Comparison of ENCODE assay signal across 12 cellular contexts in genomic region chr19:42120276-42121010, GRCh38. TPM values are rescaled to one million over a fixed set of nuclear protein-coding genes. Genes with fewer than 3 reads are reported as not detected.
DNase-seq lines count a peak whose midpoint lies in the region; ATAC-seq and TF ChIP-seq lines count a peak whose summit lies in the region.
"Had no signal": no experiment of that assay in that cellular context is flagged by ENCODE, and none has a peak within 500 bp of the region (broad histone marks: within the 10 kb centered on the region; RNA-seq: fewer than 3 reads in every experiment).

No MANE protein-coding gene starts in this region.

- H3K9me3 ChIP-seq in OCI-LY7 (ENCODE audit: low read length), result 0 out of 2 replicates have a peak, but pooled peaks cover 5% of the 10 kb centered on the region

- no peak for TF ChIP-seq CTCF in OCI-LY7 (conservative IDR thresholded peaks at IDR 0.05; ENCODE audit: low read length)

- peak overlapping the region; percentile 83 for H3K27ac Mint-ChIP-seq in dendritic cell treated with granulocyte-macrophage colony-stimulating factor and Interleukin-4, amounts not matched to agents 40 ng/mL and 50 ng/mL, for 4 days

- no peaks in the 10 kb centered on the region for H3K27me3 Mint-ChIP-seq in activated T-cell treated with anti-CD3 and anti-CD28 coated beads, Interleukin-2, amount 50 U/mL, for 4 hours (ENCODE audit: low read depth)
- H3K27me3 Mint-ChIP-seq in dendritic cell treated with granulocyte-macrophage colony-stimulating factor and Interleukin-4, amounts not matched to agents 40 ng/mL and 50 ng/mL, for 4 days, result no peaks in the 10 kb centered on the region

- peak overlapping the region; percentile 86 for H3K4me3 Mint-ChIP-seq in activated T-cell treated with anti-CD3 and anti-CD28 coated beads, Interleukin-2, amount 50 U/mL, for 4 hours
- H3K4me3 Mint-ChIP-seq in dendritic cell treated with granulocyte-macrophage colony-stimulating factor and Interleukin-4, amounts not matched to agents 40 ng/mL and 50 ng/mL, for 4 days, result no peak overlapping the region

- CTCF ChIA-PET in OCI-LY7 (lab: Charles Lee; ENCODE audit: unreplicated experiment), result interaction anchor here (0.9 kb wide), 1 partner anchor 12 kb away, joined by 4 read pairs; no protein-coding TSS in a partner anchor

- H3K36me3 Mint-ChIP-seq in activated T-cell treated with anti-CD3 and anti-CD28 coated beads, Interleukin-2, amount 50 U/mL, for 4 hours (ENCODE audit: insufficient read depth), result peaks cover 25% of the 10 kb centered on the region
- peaks cover 42% of the 10 kb centered on the region for H3K36me3 Mint-ChIP-seq in dendritic cell treated with granulocyte-macrophage colony-stimulating factor and Interleukin-4, amounts not matched to agents 40 ng/mL and 50 ng/mL, for 4 days (ENCODE audit: low read depth)

- POLR2A ChIA-PET in OCI-LY7 (lab: Charles Lee), result no interaction called here

- no peaks in the 10 kb centered on the region for H3K9me2 ChIP-seq in OCI-LY7 (ENCODE audit: insufficient read depth, low read length)

- H3K27ac ChIP-seq in OCI-LY7 (ENCODE audit: low read depth, low read length, poor library complexity, severe bottlenecking), result peak overlapping the region; percentile 78
- H3K27ac ChIP-seq: parathyroid adenoma had no signal

- peaks cover 91% of the 10 kb centered on the region for H3K4me1 ChIP-seq in OCI-LY7 (ENCODE audit: insufficient read depth, low read length, poor library complexity, severe bottlenecking)

- H2AFZ ChIP-seq in OCI-LY7 (ENCODE audit: low read length), result no peak overlapping the region
- H2AFZ ChIP-seq: parathyroid adenoma had no signal

- no TSS peak for BruUV-seq in OCI-LY7 (replicated peaks; lab: Mats Ljungman, UMichigan)

- no peak for DNase-seq in activated T-cell treated with anti-CD3 and anti-CD28 coated beads, Interleukin-2, amount 50 U/mL, for 4 hours
- no peak for DNase-seq in activated T-cell treated with anti-CD3 and anti-CD28 coated beads, Interleukin-2, amount 50 U/mL, for 48 hours
- no peak for DNase-seq in OCI-LY7 (ENCODE audit: low spot score)
- DNase-seq in stimulated activated naive CD8-positive, alpha-beta T cell treated with anti-CD3 and anti-CD28 coated beads, Interleukin-15, Interleukin-2, amounts not matched to agents 100 U/mL and 50 U/mL, for 24 hours, result no peak
- no peak for DNase-seq in DMS 273 treated with DMSO at 0.1 percent for 48 hours (lab: John Stamatoyannopoulos, UW)
- DNase-seq: NCI-H226, OCI-M1 had no signal

- H3K4me2 ChIP-seq in OCI-LY7 (ENCODE audit: low read length), result peak overlapping the region; percentile 61; the same call in 1 of the 2 replicates

- intact Hi-C loops in OCI-LY7 (cut with micrococcal nuclease; ENCODE audit: unreplicated experiment), result no loop called here
- intact Hi-C loops in dendritic cell treated with granulocyte-macrophage colony-stimulating factor and Interleukin-4, amounts not matched to agents 40 ng/mL and 50 ng/mL, for 4 days (cut with micrococcal nuclease), result no loop called here

- H3K9me3 Mint-ChIP-seq in activated T-cell treated with anti-CD3 and anti-CD28 coated beads, Interleukin-2, amount 50 U/mL, for 4 hours, result no peaks in the 10 kb centered on the region
- H3K9me3 Mint-ChIP-seq in dendritic cell treated with granulocyte-macrophage colony-stimulating factor and Interleukin-4, amounts not matched to agents 40 ng/mL and 50 ng/mL, for 4 days, result no peaks in the 10 kb centered on the region

- H3K4me3 ChIP-seq in OCI-LY7 (ENCODE audit: low read depth, low read length, poor library complexity, severe bottlenecking), result no peak overlapping the region
- H3K4me3 ChIP-seq: smooth muscle cell had no signal

- peaks cover 64% of the 10 kb centered on the region for H3K4me1 Mint-ChIP-seq in activated T-cell treated with anti-CD3 and anti-CD28 coated beads, Interleukin-2, amount 50 U/mL, for 4 hours (ENCODE audit: low read depth)
- peaks cover 68% of the 10 kb centered on the region for H3K4me1 Mint-ChIP-seq in dendritic cell treated with granulocyte-macrophage colony-stimulating factor and Interleukin-4, amounts not matched to agents 40 ng/mL and 50 ng/mL, for 4 days (ENCODE audit: low read depth)

- peaks cover 29% of the 10 kb centered on the region for H3K79me2 ChIP-seq in OCI-LY7 (ENCODE audit: insufficient read depth, low read depth, low read length)
- H3K79me2 ChIP-seq: parathyroid adenoma had no signal

- ATAC-seq in activated T-cell treated with anti-CD3 and anti-CD28 coated beads, Interleukin-2, amount 50 U/mL, for 4 hours, result no peak
- peak; percentile 12 for ATAC-seq in stimulated activated naive CD8-positive, alpha-beta T cell treated with anti-CD3 and anti-CD28 coated beads, Interleukin-15, Interleukin-2, amounts not matched to agents 100 U/mL and 50 U/mL, for 24 hours
- ATAC-seq in HG03342 (IDR thresholded peaks at IDR 0.05; ENCODE audit: unreplicated experiment) (no peak), GM18907 (IDR thresholded peaks at IDR 0.05; ENCODE audit: unreplicated experiment) (no peak)

- peaks cover 89% of the 10 kb centered on the region for H3K36me3 ChIP-seq in OCI-LY7 (ENCODE audit: insufficient read depth, low read length)

- no peaks in the 10 kb centered on the region for H4K20me1 ChIP-seq in OCI-LY7 (ENCODE audit: insufficient read depth, low read length)

RNA-seq across cellular contexts. Expression of gene POU2F2, which starts 11.8 kb away (rescaled TPM):
- 100 to 1,000 TPM in 1 of 3 donors, 10 to 100 TPM in 2; 83.9 to 123 (median 85.7) TPM for total RNA-seq in activated T-cell treated with anti-CD3 and anti-CD28 coated beads, Interleukin-2, amount 50 U/mL, for 4 hours
- total RNA-seq in OCI-LY7 (2014; rRNA removed; shearing (Covaris generic)), result 28.6 and 33.5 TPM in 2 replicates
- 59.5 and 66.5 TPM in 2 replicates for total RNA-seq in OCI-LY7 (2022)

RNA-seq across cellular contexts. Expression of gene ZNF574, which starts 44.5 kb away (rescaled TPM):
- 10 to 100 TPM; 19.9 to 20.7 (median 20.6) TPM for total RNA-seq in activated T-cell treated with anti-CD3 and anti-CD28 coated beads, Interleukin-2, amount 50 U/mL, for 4 hours
- 18.5 and 29.3 TPM in 2 replicates for total RNA-seq in OCI-LY7 (2014; rRNA removed; shearing (Covaris generic))
- 14.5 and 16.6 TPM in 2 replicates for total RNA-seq in OCI-LY7 (2022)

RNA-seq across cellular contexts. Expression of gene GRIK5, which starts 50.4 kb away (rescaled TPM):
- 1 to 10 TPM in 1 of 3 donors, under 1 TPM in 2; 0.49 to 1.1 (median 0.61) TPM for total RNA-seq in activated T-cell treated with anti-CD3 and anti-CD28 coated beads, Interleukin-2, amount 50 U/mL, for 4 hours
- total RNA-seq in OCI-LY7 (2014; rRNA removed; shearing (Covaris generic)), result 0.73 and 0.77 TPM in 2 replicates
- 1.1 and 1.3 TPM in 2 replicates for total RNA-seq in OCI-LY7 (2022)
